In the genomic region with DNA sequence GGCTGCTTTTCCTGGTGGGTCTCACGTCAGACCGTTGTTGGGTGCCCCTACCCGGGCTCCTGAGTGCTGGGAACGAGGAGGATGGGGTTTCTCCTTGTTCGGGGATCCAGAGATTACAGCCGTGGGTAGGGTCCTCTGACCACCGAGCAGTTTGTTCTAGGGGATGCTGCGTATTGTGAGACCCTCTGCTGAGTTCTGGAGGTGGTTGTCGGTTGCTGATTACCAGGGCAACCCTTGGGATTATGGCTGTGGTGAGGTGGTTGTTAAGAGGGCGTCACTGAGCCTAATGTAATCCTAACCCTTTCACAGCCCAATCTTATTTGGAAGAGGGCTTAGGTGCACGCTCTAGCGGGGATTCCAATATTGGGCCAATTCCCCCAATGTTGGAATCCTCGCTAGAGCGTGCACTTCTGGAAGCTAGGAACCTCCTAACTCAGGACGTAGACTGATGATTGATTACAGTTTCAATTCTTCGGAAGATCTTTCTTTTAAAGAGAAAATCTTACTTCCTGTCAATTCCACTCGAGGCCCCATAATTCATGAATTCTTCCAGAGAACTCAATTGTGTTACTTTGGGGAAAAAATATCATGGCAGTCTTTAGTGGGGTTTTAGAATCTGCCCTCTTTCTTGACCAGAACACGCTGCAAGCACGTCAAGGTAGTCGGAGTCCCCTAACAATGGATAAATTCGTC, we compare ENCODE assay signal across 8 cellular contexts. TPM values are rescaled to one million over a fixed set of nuclear protein-coding genes. Genes with fewer than 3 reads are reported as not detected.
DNase-seq lines count a peak whose midpoint lies in the region; ATAC-seq and TF ChIP-seq lines count a peak whose summit lies in the region.

No MANE protein-coding gene starts in this region.

- intact Hi-C loops in dorsolateral prefrontal cortex (cut with DNase I), result loop anchor here (1.0 to 10.0 kb wide), 8 partner anchors 107 to 819 kb away; partner anchors contain the start of genes LRRC42 (in 2 of the 2), NDC1 (in 2 of the 2), DIO1 (in 1 of the 2) and IFT25 (in 1 of the 2)
- intact Hi-C loops in naive thymus-derived CD4-positive, alpha-beta T cell (cut with micrococcal nuclease), result loop anchor here (1.0 to 10.0 kb wide), 23 partner anchors 16 to 1997 kb away; partner anchors contain the start of genes CPT2 (in 2 of the 2), CYB5RL (in 2 of the 2), IFT25 (in 2 of the 2) and MRPL37 (in 2 of the 2)

- peak overlapping the region; percentile 71 to 100 (median 95) for H3K4me3 ChIP-seq in dorsolateral prefrontal cortex
- H3K4me3 ChIP-seq in naive thymus-derived CD4-positive, alpha-beta T cell (ENCODE audit: low read length), result peak overlapping the region; percentile 94

- H3K4me1 Mint-ChIP-seq in naive thymus-derived CD4-positive, alpha-beta T cell, result peaks cover 34 to 64% (median 49%) of the 10 kb centered on the region in 7 donors

- POLR2A ChIA-PET in naive thymus-derived CD4-positive, alpha-beta T cell (lab: Charles Lee), result interaction anchor here (0.7 to 2.1 kb wide), 11 partner anchors 8 to 711 kb away, joined by 3 to 17 read pairs (median 3); partner anchors contain the start of genes CYB5RL, IFT25, LRRC42 and MRPL37

- H3K9me3 Mint-ChIP-seq in naive thymus-derived CD4-positive, alpha-beta T cell, result no peaks in the 10 kb centered on the region

- peaks cover 20 to 29% of the 10 kb centered on the region in 2 donors for H3K4me1 ChIP-seq in naive thymus-derived CD4-positive, alpha-beta T cell (ENCODE audit: control insufficient read depth in 2 of 2, insufficient read depth in 2 of 2, low read length in 2 of 2)

- H3K36me3 Mint-ChIP-seq in naive thymus-derived CD4-positive, alpha-beta T cell, result peaks cover 0 to 21% (median 12%) of the 10 kb centered on the region in 5 donors

- no peak for ATAC-seq in naive thymus-derived CD4-positive, alpha-beta T cell
- ATAC-seq in HG03457 (IDR thresholded peaks at IDR 0.05; ENCODE audit: unreplicated experiment), result no peak
- no peak for ATAC-seq in GM19452 (IDR thresholded peaks at IDR 0.05; ENCODE audit: unreplicated experiment)

- H3K9me3 ChIP-seq in naive thymus-derived CD4-positive, alpha-beta T cell (ENCODE audit: control insufficient read depth in 2 of 3, low read length in 3 of 3), result no peaks in the 10 kb centered on the region

- peaks cover 0 to 7% (median 0%) of the 10 kb centered on the region in 3 experiments for H3K36me3 ChIP-seq in naive thymus-derived CD4-positive, alpha-beta T cell (ENCODE audit: control insufficient read depth in 2 of 3, insufficient read depth in 3 of 3, low read length in 3 of 3)

- no peaks in the 10 kb centered on the region for H3K27me3 Mint-ChIP-seq in naive thymus-derived CD4-positive, alpha-beta T cell

- no peak overlapping the region for H3K4me3 Mint-ChIP-seq in naive thymus-derived CD4-positive, alpha-beta T cell

- H3K27ac ChIP-seq in dorsolateral prefrontal cortex, result peak overlapping the region in 57 of 59 donors; percentile 32 to 99 (median 96)
- H3K27ac ChIP-seq in naive thymus-derived CD4-positive, alpha-beta T cell (ENCODE audit: low read depth, low read length), result peak overlapping the region; percentile 92

- DNase-seq in ELR (ENCODE audit: low read depth), result peak; percentile 29
- peak; percentile 28 for DNase-seq in LHCN-M2 (ENCODE audit: low read depth)
- no peak for DNase-seq in dorsolateral prefrontal cortex
- peak in 2 of 9 donors; percentile 2 to 7 for DNase-seq in naive thymus-derived CD4-positive, alpha-beta T cell
- DNase-seq in stimulated activated naive CD4-positive, alpha-beta T cell treated with Interleukin-2 at 50 U/mL for 16 hours (lab: John Stamatoyannopoulos, UW), result no peak
- DNase-seq in cortex of kidney (lab: John Stamatoyannopoulos, UW), result no peak

- peak in 3 of 56 donors; percentile 3 to 7 (median 6) for TF ChIP-seq CTCF in dorsolateral prefrontal cortex (IDR thresholded peaks at IDR 0.05 in 54 of 56, conservative IDR thresholded peaks at IDR 0.05 in 2 of 56; ENCODE audit: low read depth in 1 of 56, partially characterized antibody in 56 of 56)

- CTCF ChIA-PET in naive thymus-derived CD4-positive, alpha-beta T cell (lab: Charles Lee), result no interaction called here

- H3K27ac Mint-ChIP-seq in naive thymus-derived CD4-positive, alpha-beta T cell, result no peak overlapping the region

- H3K27me3 ChIP-seq in dorsolateral prefrontal cortex, result no peaks in the 10 kb centered on the region
- no peaks in the 10 kb centered on the region for H3K27me3 ChIP-seq in naive thymus-derived CD4-positive, alpha-beta T cell (ENCODE audit: control insufficient read depth in 2 of 2, insufficient read depth in 2 of 2, low read length in 2 of 2)

RNA-seq across cellular contexts. Expression of gene TCEANC2, which starts 0.5 kb away (rescaled TPM):
- total RNA-seq in LHCN-M2 (2014; rRNA removed) (4.6 and 6.3 TPM in 2 replicates), dorsolateral prefrontal cortex (10 to 100 TPM in 29 of 120 experiments, 1 to 10 TPM in 91; 5.2 to 16.1 (median 8.6) TPM)
- 1.6 TPM for polyA plus RNA-seq in LHCN-M2 (2012)
- total RNA-seq in naive thymus-derived CD4-positive, alpha-beta T cell, result 10 to 100 TPM in 3 of 5 experiments, 1 to 10 TPM in 2; 6.3 to 15.1 (median 12.2) TPM
- polyA plus RNA-seq in naive thymus-derived CD4-positive, alpha-beta T cell, result 1 to 10 TPM; 7.7 to 9.3 TPM

RNA-seq across cellular contexts. Expression of gene TMEM59, which starts 0.9 kb away (rescaled TPM):
- total RNA-seq in LHCN-M2 (2014; rRNA removed) (247 and 269 TPM in 2 replicates), dorsolateral prefrontal cortex (100 to 1,000 TPM; 155 to 435 (median 269) TPM)
- 198 TPM for polyA plus RNA-seq in LHCN-M2 (2012)
- 100 to 1,000 TPM; 127 to 197 (median 183) TPM for total RNA-seq in naive thymus-derived CD4-positive, alpha-beta T cell
- polyA plus RNA-seq in naive thymus-derived CD4-positive, alpha-beta T cell, result 100 to 1,000 TPM; 403 to 545 TPM

RNA-seq across cellular contexts. Expression of gene LDLRAD1, which starts 35.9 kb away (rescaled TPM):
- total RNA-seq in LHCN-M2 (2014; rRNA removed), result not detected in 2 replicates
- polyA plus RNA-seq in LHCN-M2 (2012), result not detected
- total RNA-seq in dorsolateral prefrontal cortex, result 1 to 10 TPM in 1 of 120 experiments, under 1 TPM in 1, not detected in 118; 0.23 to 1.0 TPM
- total RNA-seq in naive thymus-derived CD4-positive, alpha-beta T cell, result not detected
- polyA plus RNA-seq in naive thymus-derived CD4-positive, alpha-beta T cell, result not detected

Comparison
In these comparisons a context has a peak if more than half of its experiments do, and no peak if none do; other contexts are left out.
1. DNase-seq: peak in ELR (single experiment) and LHCN-M2 (single experiment); none in dorsolateral prefrontal cortex (0 of 10), stimulated activated naive CD4-positive, alpha-beta T cell treated with Interleukin-2 at 50 U/mL for 16 hours (single experiment) and cortex of kidney (single experiment).